8 cellular contexts compared by ENCODE assay signal in the genomic region with DNA sequence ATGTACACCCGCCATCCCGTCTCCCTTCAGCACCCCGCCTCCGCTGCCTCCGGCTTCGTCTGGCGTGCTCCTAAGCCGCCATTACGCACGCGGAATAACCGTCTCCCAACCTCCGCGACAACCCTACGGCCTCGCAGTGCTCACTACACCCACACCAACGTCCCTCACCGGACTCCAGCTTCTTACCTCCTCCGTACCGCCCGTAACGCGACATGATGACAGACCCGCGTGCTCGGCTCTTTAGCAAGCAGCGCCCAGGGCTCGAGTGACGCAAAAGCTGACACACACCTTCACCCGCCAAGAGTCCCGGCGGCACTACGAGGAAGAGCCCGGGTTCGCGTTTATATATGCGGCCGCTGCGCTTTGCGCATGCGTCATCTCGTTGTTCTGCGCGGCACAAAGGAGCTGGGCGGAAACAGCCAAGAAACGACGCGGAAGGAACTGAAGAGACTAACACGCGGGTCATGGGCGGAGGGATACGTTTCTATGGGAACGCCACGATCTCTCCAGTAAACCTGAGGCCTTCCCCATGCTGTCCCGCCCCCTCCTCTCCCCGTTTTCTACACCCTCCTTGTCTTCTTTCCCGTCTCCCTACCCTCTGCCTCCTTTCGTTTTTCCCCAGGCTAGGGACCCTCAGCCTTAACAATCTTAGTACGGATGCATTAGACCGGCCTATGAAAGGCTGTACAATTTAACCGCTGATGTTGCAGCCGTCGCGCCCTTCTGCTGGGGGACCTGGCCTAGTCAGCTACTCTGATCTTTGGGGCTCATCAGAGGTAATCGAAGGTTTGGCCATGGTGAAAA. TPM values are rescaled to one million over a fixed set of nuclear protein-coding genes. Genes with fewer than 3 reads are reported as not detected.
DNase-seq lines count a peak whose midpoint lies in the region; ATAC-seq and TF ChIP-seq lines count a peak whose summit lies in the region.

A gene (minus strand): TSS at position 319 of the 804 bp plus-strand sequence. CDS start 105 bp downstream, at position 214.

- H4K20me1 ChIP-seq in smooth muscle cell (ENCODE audit: low read depth), result peaks cover 44% of the 10 kb centered on the region

- no peaks in the 10 kb centered on the region for H3K27me3 ChIP-seq in smooth muscle cell (ENCODE audit: low read depth)

- H3K9ac ChIP-seq in smooth muscle cell (ENCODE audit: low read depth), result peak within 1 kb of the TSS; percentile 96

- TF ChIP-seq CTCF in AG04449 (IDR thresholded peaks at IDR 0.05; ENCODE audit: insufficient read depth, low read length, missing control alignments) (no peak), WTC11 (IDR thresholded peaks at IDR 0.05) (no peak), cardiac fibroblast (IDR thresholded peaks at IDR 0.05; ENCODE audit: low read depth, low read length) (no peak), smooth muscle cell (IDR thresholded peaks at IDR 0.05; ENCODE audit: borderline replicate concordance, insufficient read depth, poor library complexity, severe bottlenecking) (no peak)

- H3K79me2 ChIP-seq in smooth muscle cell (ENCODE audit: low read depth), result peaks cover 47% of the 10 kb centered on the region

- peak within 1 kb of the TSS; percentile 100 for H3K4me3 Mint-ChIP-seq in WTC11

- no peaks in the 10 kb centered on the region for H3K9me3 ChIP-seq in smooth muscle cell (replicated peaks; ENCODE audit: low read depth)

- H3K4me1 ChIP-seq in smooth muscle cell (ENCODE audit: low read depth), result peaks cover 36% of the 10 kb centered on the region

- peak within 1 kb of the TSS; percentile 100 for H3K27ac Mint-ChIP-seq in WTC11

- peak within 1 kb of the TSS; percentile 97 for H3K27ac ChIP-seq in smooth muscle cell (ENCODE audit: low read depth)

- peaks cover 42% of the 10 kb centered on the region for H3K4me1 Mint-ChIP-seq in WTC11

- H3K36me3 Mint-ChIP-seq in WTC11, result peaks cover 44% of the 10 kb centered on the region

- CTCF ChIA-PET in AG04449 (lab: Yijun Ruan, JAX), result interaction anchor here (0.9 to 2.1 kb wide), 8 partner anchors 10 to 173 kb away, joined by 3 to 7 read pairs (median 4); no protein-coding TSS in a partner anchor
- CTCF ChIA-PET in WTC11 (lab: Charles Lee), result interaction anchor here (0.6 to 2.1 kb wide), 4 partner anchors 148 to 300 kb away, joined by 3 to 5 read pairs (median 4); no protein-coding TSS in a partner anchor

- H3F3A ChIP-seq in smooth muscle cell (ENCODE audit: low read depth), result peaks cover 22% of the 10 kb centered on the region

- ATAC-seq in GM18907 (IDR thresholded peaks at IDR 0.05; ENCODE audit: unreplicated experiment) (peak; percentile 86), HG03159 (IDR thresholded peaks at IDR 0.05; ENCODE audit: unreplicated experiment) (peak; percentile 73), WTC11 (peak; percentile 89)

- H3K4me3 ChIP-seq in AG04449 (ENCODE audit: low read depth, low read length), result peak within 1 kb of the TSS; percentile 100
- H3K4me3 ChIP-seq in cardiac fibroblast (replicated peaks in 1 of 2; ENCODE audit: low read depth in 2 of 2, low read length in 2 of 2), result peak within 1 kb of the TSS; percentile 98 to 100
- H3K4me3 ChIP-seq in smooth muscle cell, result peak within 1 kb of the TSS; percentile 100

- H3K36me3 ChIP-seq in smooth muscle cell (ENCODE audit: low read depth), result peaks cover 23% of the 10 kb centered on the region

- H2AFZ ChIP-seq in smooth muscle cell (ENCODE audit: low read depth), result peak within 1 kb of the TSS; percentile 93

- peak within 1 kb of the TSS; percentile 98 for H3K4me2 ChIP-seq in smooth muscle cell

- no peaks in the 10 kb centered on the region for H3K27me3 Mint-ChIP-seq in WTC11 (ENCODE audit: low read depth)

- POLR2A ChIA-PET in AG04449 (lab: Yijun Ruan, JAX) (interaction anchor here (0.5 to 2.0 kb wide), 81 partner anchors 9 to 1667 kb away, joined by 3 to 46 read pairs (median 4); a partner anchor contains a TSS), WTC11 (lab: Charles Lee) (interaction anchor here (0.6 to 2.4 kb wide), 37 partner anchors 8 to 1784 kb away, joined by 3 to 55 read pairs (median 4); a partner anchor contains a TSS)

- DNase-seq in AG04449 (ENCODE audit: low read depth, low spot score), result peak; percentile 97
- DNase-seq in NCI-H226, result peak; percentile 95
- peak; percentile 97 for DNase-seq in WTC11 (ENCODE audit: low spot score)
- peak; percentile 100 for DNase-seq in cardiac fibroblast (ENCODE audit: low read depth in 2 of 2)
- DNase-seq in iPS-NIHi7 (ENCODE audit: extremely low spot score), result peak; percentile 99
- DNase-seq in smooth muscle cell (lab: John Stamatoyannopoulos, UW; ENCODE audit: unreplicated experiment), result peak; percentile 95

- H3K9me3 Mint-ChIP-seq in WTC11, result no peaks in the 10 kb centered on the region

- WGBS in smooth muscle cell (ENCODE audit: low lambda C conversion rate), result 1% methylated on average over 64 of the region's 65 CpGs

TF ChIP-seq in WTC11, 78 proteins besides CTCF, POLR2A, EP300 and RAD21 (continues in another document):
- TF ChIP-seq, protein P1, sequence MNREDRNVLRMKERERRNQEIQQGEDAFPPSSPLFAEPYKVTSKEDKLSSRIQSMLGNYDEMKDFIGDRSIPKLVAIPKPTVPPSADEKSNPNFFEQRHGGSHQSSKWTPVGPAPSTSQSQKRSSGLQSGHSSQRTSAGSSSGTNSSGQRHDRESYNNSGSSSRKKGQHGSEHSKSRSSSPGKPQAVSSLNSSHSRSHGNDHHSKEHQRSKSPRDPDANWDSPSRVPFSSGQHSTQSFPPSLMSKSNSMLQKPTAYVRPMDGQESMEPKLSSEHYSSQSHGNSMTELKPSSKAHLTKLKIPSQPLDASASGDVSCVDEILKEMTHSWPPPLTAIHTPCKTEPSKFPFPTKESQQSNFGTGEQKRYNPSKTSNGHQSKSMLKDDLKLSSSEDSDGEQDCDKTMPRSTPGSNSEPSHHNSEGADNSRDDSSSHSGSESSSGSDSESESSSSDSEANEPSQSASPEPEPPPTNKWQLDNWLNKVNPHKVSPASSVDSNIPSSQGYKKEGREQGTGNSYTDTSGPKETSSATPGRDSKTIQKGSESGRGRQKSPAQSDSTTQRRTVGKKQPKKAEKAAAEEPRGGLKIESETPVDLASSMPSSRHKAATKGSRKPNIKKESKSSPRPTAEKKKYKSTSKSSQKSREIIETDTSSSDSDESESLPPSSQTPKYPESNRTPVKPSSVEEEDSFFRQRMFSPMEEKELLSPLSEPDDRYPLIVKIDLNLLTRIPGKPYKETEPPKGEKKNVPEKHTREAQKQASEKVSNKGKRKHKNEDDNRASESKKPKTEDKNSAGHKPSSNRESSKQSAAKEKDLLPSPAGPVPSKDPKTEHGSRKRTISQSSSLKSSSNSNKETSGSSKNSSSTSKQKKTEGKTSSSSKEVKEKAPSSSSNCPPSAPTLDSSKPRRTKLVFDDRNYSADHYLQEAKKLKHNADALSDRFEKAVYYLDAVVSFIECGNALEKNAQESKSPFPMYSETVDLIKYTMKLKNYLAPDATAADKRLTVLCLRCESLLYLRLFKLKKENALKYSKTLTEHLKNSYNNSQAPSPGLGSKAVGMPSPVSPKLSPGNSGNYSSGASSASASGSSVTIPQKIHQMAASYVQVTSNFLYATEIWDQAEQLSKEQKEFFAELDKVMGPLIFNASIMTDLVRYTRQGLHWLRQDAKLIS (CRISPR knock-in tag; IDR thresholded peaks at IDR 0.05; ENCODE audit: borderline replicate concordance), result peak; percentile 97
- TF ChIP-seq ZBTB21 (CRISPR knock-in tag; IDR thresholded peaks at IDR 0.05; ENCODE audit: borderline replicate concordance), result peak; percentile 94
- TF ChIP-seq, protein P2, sequence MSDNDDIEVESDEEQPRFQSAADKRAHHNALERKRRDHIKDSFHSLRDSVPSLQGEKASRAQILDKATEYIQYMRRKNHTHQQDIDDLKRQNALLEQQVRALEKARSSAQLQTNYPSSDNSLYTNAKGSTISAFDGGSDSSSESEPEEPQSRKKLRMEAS (CRISPR knock-in tag; IDR thresholded peaks at IDR 0.05), result peak; percentile 98
- TF ChIP-seq CBFB (CRISPR knock-in tag; IDR thresholded peaks at IDR 0.05; ENCODE audit: low read depth), result peak; percentile 98
- TF ChIP-seq NFE2L1 (CRISPR knock-in tag; IDR thresholded peaks at IDR 0.05), result peak; percentile 93
- no peak for TF ChIP-seq ZNF121 (CRISPR knock-in tag; IDR thresholded peaks at IDR 0.05)
- TF ChIP-seq RELA (CRISPR knock-in tag; IDR thresholded peaks at IDR 0.05; ENCODE audit: borderline replicate concordance), result peak; percentile 84
- TF ChIP-seq NR2C2 (CRISPR knock-in tag; IDR thresholded peaks at IDR 0.05), result no peak
- TF ChIP-seq, protein P3, sequence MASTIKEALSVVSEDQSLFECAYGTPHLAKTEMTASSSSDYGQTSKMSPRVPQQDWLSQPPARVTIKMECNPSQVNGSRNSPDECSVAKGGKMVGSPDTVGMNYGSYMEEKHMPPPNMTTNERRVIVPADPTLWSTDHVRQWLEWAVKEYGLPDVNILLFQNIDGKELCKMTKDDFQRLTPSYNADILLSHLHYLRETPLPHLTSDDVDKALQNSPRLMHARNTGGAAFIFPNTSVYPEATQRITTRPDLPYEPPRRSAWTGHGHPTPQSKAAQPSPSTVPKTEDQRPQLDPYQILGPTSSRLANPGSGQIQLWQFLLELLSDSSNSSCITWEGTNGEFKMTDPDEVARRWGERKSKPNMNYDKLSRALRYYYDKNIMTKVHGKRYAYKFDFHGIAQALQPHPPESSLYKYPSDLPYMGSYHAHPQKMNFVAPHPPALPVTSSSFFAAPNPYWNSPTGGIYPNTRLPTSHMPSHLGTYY (CRISPR knock-in tag; IDR thresholded peaks at IDR 0.05), result peak; percentile 92; the same call in 1 of the 2 replicates
- TF ChIP-seq, protein P4, sequence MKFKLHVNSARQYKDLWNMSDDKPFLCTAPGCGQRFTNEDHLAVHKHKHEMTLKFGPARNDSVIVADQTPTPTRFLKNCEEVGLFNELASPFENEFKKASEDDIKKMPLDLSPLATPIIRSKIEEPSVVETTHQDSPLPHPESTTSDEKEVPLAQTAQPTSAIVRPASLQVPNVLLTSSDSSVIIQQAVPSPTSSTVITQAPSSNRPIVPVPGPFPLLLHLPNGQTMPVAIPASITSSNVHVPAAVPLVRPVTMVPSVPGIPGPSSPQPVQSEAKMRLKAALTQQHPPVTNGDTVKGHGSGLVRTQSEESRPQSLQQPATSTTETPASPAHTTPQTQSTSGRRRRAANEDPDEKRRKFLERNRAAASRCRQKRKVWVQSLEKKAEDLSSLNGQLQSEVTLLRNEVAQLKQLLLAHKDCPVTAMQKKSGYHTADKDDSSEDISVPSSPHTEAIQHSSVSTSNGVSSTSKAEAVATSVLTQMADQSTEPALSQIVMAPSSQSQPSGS (CRISPR knock-in tag; IDR thresholded peaks at IDR 0.05; ENCODE audit: borderline replicate concordance, low read depth), result no peak
- TF ChIP-seq ATF1 (CRISPR knock-in tag; IDR thresholded peaks at IDR 0.05), result peak; percentile 81; the same call in 1 of the 2 replicates
- TF ChIP-seq HMGA2 (CRISPR knock-in tag; IDR thresholded peaks at IDR 0.05), result peak; percentile 69
- TF ChIP-seq KAT7 (CRISPR knock-in tag; IDR thresholded peaks at IDR 0.05; ENCODE audit: borderline replicate concordance), result peak; percentile 40; the same call in 1 of the 2 replicates
- TF ChIP-seq JUN (CRISPR knock-in tag; IDR thresholded peaks at IDR 0.05), result peak; percentile 84; the same call in 1 of the 2 replicates
- peak; percentile 96 for TF ChIP-seq FOXP1 (CRISPR knock-in tag; IDR thresholded peaks at IDR 0.05; ENCODE audit: borderline replicate concordance)

RNA-seq across cellular contexts. Expression of the gene that starts here (rescaled TPM):
- total RNA-seq in WTC11 (2021) (299 to 349 TPM (median 342 TPM) in 3 replicates), smooth muscle cell (92.5 and 122 TPM in 2 replicates)
- polyA plus RNA-seq in smooth muscle cell, result 102 and 107 TPM in 2 replicates

Comparison
In these comparisons a context has a peak if more than half of its experiments do, and no peak if none do; other contexts are left out.
1. Peak in every context shown above with its lines: DNase-seq, ATAC-seq, H3K4me3 ChIP-seq and H3K27ac ChIP-seq.